ENCODE assay signal across 8 cellular contexts in genomic region chr22:42937164-42937854, GRCh38.
A peak's percentile ranks its signal among the peaks of the same experiment; 100 is the strongest.
DNase-seq lines count a peak whose midpoint lies in the region; ATAC-seq and TF ChIP-seq lines count a peak whose summit lies in the region.

No MANE protein-coding gene starts in this region.

- H3K27ac ChIP-seq in BLaER1 (no peak overlapping the region), HCT116 (ENCODE audit: low read depth, low read length) (peak overlapping the region; percentile 20; the same call in 1 of the 2 replicates)

- H3K9me3 Mint-ChIP-seq in naive B cell: no peaks in the 10 kb centered on the region

- H3K27me3 Mint-ChIP-seq in naive B cell: no peaks in the 10 kb centered on the region

- intact Hi-C loops in HCT116 (cut with micrococcal nuclease): loop anchor here (10.0 kb wide), 1 partner anchor 157 kb away; no protein-coding TSS in a partner anchor

- H3K36me3 ChIP-seq in BLaER1: no peaks in the 10 kb centered on the region
- no peaks in the 10 kb centered on the region for H3K36me3 ChIP-seq in HCT116 (ENCODE audit: control insufficient read depth in 1 of 2, insufficient read depth in 2 of 2, low read length in 2 of 2)

- H3K9me2 ChIP-seq in HCT116 (ENCODE audit: insufficient read depth): no peaks in the 10 kb centered on the region

- peak overlapping the region; percentile 81 to 98 (median 95) for H3K27ac Mint-ChIP-seq in naive B cell

- no peaks in the 10 kb centered on the region for H3K36me3 Mint-ChIP-seq in naive B cell

- DNase-seq in HCT116 (ENCODE audit: low read depth, low spot score) (peak; percentile 56), SW480 (ENCODE audit: low spot score) (peak; percentile 60), dedifferentiated amniotic fluid mesenchymal stem cell (ENCODE audit: extremely low spot score) (peak; percentile 66), naive B cell (peak; percentile 66), NCI-H146 treated with DMSO at 0.1 percent for 48 hours (lab: John Stamatoyannopoulos, UW; ENCODE audit: unreplicated experiment) (no peak)

- no peak for TF ChIP-seq CTCF in HCT116 (IDR thresholded peaks at IDR 0.05 in 2 of 3, conservative IDR thresholded peaks at IDR 0.05 in 1 of 3; ENCODE audit: borderline replicate concordance in 1 of 3, insufficient read depth in 1 of 3, low read depth in 2 of 3, low read length in 2 of 3)

- no peak overlapping the region for H2AFZ ChIP-seq in HCT116 (ENCODE audit: low read depth, low read length, poor library complexity, severe bottlenecking)

- H3K9ac ChIP-seq in BLaER1 (no peak overlapping the region), HCT116 (ENCODE audit: low read length) (peak overlapping the region; percentile 46)

- CTCF ChIA-PET in HCT116 (lab: Charles Lee): no interaction called here

- no peaks in the 10 kb centered on the region for H3K27me3 ChIP-seq in BLaER1
- no peaks in the 10 kb centered on the region for H3K27me3 ChIP-seq in HCT116 (ENCODE audit: insufficient read depth, low read length)

- H3K4me3 Mint-ChIP-seq in naive B cell: peak overlapping the region; percentile 55 to 88 (median 82)

- H4K20me1 ChIP-seq in BLaER1: peaks cover 98% of the 10 kb centered on the region
- H4K20me1 ChIP-seq in HCT116 (ENCODE audit: insufficient read depth): no peaks in the 10 kb centered on the region

- H3K4me2 ChIP-seq in BLaER1: peak overlapping the region; percentile 63
- peak overlapping the region; percentile 68 for H3K4me2 ChIP-seq in HCT116 (ENCODE audit: low read length)

- TF ChIP-seq RAD21 in HCT116 (IDR thresholded peaks at IDR 0.05; ENCODE audit: low read depth): no peak

- ATAC-seq in HCT116 (peak; percentile 73), naive B cell (ENCODE audit: low read depth in 2 of 2) (peak; percentile 68 to 69), HG03439 (IDR thresholded peaks at IDR 0.05; ENCODE audit: unreplicated experiment) (no peak), GM19035 (IDR thresholded peaks at IDR 0.05; ENCODE audit: unreplicated experiment) (no peak)

- H3K9me3 ChIP-seq in BLaER1 (no peaks in the 10 kb centered on the region), HCT116 (ENCODE audit: control insufficient read depth in 1 of 2, insufficient read depth in 1 of 2, low read depth in 1 of 2, low read length in 2 of 2) (no peaks in the 10 kb centered on the region)

- BruUV-seq in HCT116 (replicated peaks; lab: Mats Ljungman, UMichigan): no TSS peak

- RAD21 ChIA-PET in HCT116 (lab: Charles Lee; ENCODE audit: low non-redundant PET in 1 of 2, low total read pairs in 2 of 2, uncharacterized antibody in 2 of 2, unreplicated experiment in 2 of 2): interaction anchor here in 1 of 2 experiments (0.5 kb wide), 1 partner anchor 27 kb away, joined by 4 read pairs; no protein-coding TSS in a partner anchor

- TF ChIP-seq POLR2A in HCT116 (IDR thresholded peaks at IDR 0.05; ENCODE audit: borderline replicate concordance, extremely low read depth, insufficient read depth, insufficient read length): no peak

- POLR2A ChIA-PET in HCT116 (lab: Charles Lee): no interaction called here

- peaks cover 69 to 86% (median 81%) of the 10 kb centered on the region in 3 donors for H3K4me1 Mint-ChIP-seq in naive B cell

- H3K4me3 ChIP-seq in BLaER1 (no peak overlapping the region), HCT116 (replicated peaks in 1 of 2; ENCODE audit: low read depth in 1 of 2, low read length in 2 of 2) (0 out of 4 replicates have a peak overlapping the region, but pooled peaks of 1 of the 2 experiments have one; percentile 12)

- H3K4me1 ChIP-seq in BLaER1 (peaks cover 83% of the 10 kb centered on the region), HCT116 (ENCODE audit: control insufficient read depth in 1 of 2, insufficient read depth in 2 of 2, low read length in 2 of 2) (peaks cover 55 to 78% of the 10 kb centered on the region in 2 experiments)

- H3K79me2 ChIP-seq in HCT116 (ENCODE audit: insufficient read depth, low read length): peaks cover 61% of the 10 kb centered on the region

TF ChIP-seq in HCT116, 20 proteins besides CTCF, POLR2A, EP300 and RAD21:
- TF ChIP-seq MAX (IDR thresholded peaks at IDR 0.05) (0 out of 2 replicates have a peak, but pooled peaks have one; percentile 54), JUND (IDR thresholded peaks at IDR 0.05) (0 out of 2 replicates have a peak, but pooled peaks have one; percentile 24), EZH2 (IDR thresholded peaks at IDR 0.05) (no peak)

Comparison
In these comparisons a context has a peak if more than half of its experiments do, and no peak if none do; other contexts are left out.
1. ATAC-seq: peak in HCT116 (single experiment) and naive B cell (2 of 2); none in HG03439 (single experiment) and GM19035 (single experiment).